8 cellular contexts compared by ENCODE assay signal in genomic region chr21:40143822-40144525, GRCh38.
DNase-seq lines count a peak whose midpoint lies in the region; ATAC-seq and TF ChIP-seq lines count a peak whose summit lies in the region.

No MANE protein-coding gene starts in this region.

- H3K27me3 Mint-ChIP-seq in activated T-cell treated with anti-CD3 and anti-CD28 coated beads, Interleukin-2, amount 50 U/mL, for 4 hours (ENCODE audit: low read depth): no peaks in the 10 kb centered on the region
- H3K27me3 Mint-ChIP-seq in WTC11 (ENCODE audit: low read depth): no peaks in the 10 kb centered on the region
- H3K27me3 Mint-ChIP-seq in neural crest cell (ENCODE audit: low read depth): no peaks in the 10 kb centered on the region

- H3K4me3 ChIP-seq in epithelial cell of proximal tubule (ENCODE audit: low read depth, low read length) (no peak overlapping the region), vagina (no peak overlapping the region)

- no peaks in the 10 kb centered on the region for H3K4me1 ChIP-seq in vagina

- DNase-seq in activated T-cell treated with anti-CD3 and anti-CD28 coated beads for 1 hour (ENCODE audit: low read depth) (peak; percentile 6), NCI-H128 (lab: John Stamatoyannopoulos, UW; ENCODE audit: unreplicated experiment) (peak; percentile 40), WTC11 (ENCODE audit: low spot score) (peak; percentile 69), epithelial cell of proximal tubule (ENCODE audit: low read depth) (no peak), neural crest cell (ENCODE audit: low read depth, low spot score) (peak; percentile 80), vagina (ENCODE audit: extremely low spot score in 2 of 2) (no peak)
- no peak for DNase-seq in activated T-cell treated with anti-CD3 and anti-CD28 coated beads, Interleukin-2, amount 50 U/mL, for 4 hours

- H3K36me3 Mint-ChIP-seq in activated T-cell treated with anti-CD3 and anti-CD28 coated beads, Interleukin-2, amount 50 U/mL, for 4 hours (ENCODE audit: insufficient read depth): no peaks in the 10 kb centered on the region
- H3K36me3 Mint-ChIP-seq in WTC11: no peaks in the 10 kb centered on the region
- H3K36me3 Mint-ChIP-seq in neural crest cell (ENCODE audit: low read depth): no peaks in the 10 kb centered on the region

- H3K27ac Mint-ChIP-seq in WTC11: no peak overlapping the region
- no peak overlapping the region for H3K27ac Mint-ChIP-seq in neural crest cell (ENCODE audit: unreplicated experiment)

- H3K9me3 Mint-ChIP-seq in activated T-cell treated with anti-CD3 and anti-CD28 coated beads, Interleukin-2, amount 50 U/mL, for 4 hours: no peaks in the 10 kb centered on the region
- H3K9me3 Mint-ChIP-seq in WTC11 (no peaks in the 10 kb centered on the region), neural crest cell (no peaks in the 10 kb centered on the region)

- H3K36me3 ChIP-seq in vagina: no peaks in the 10 kb centered on the region

- CTCF ChIA-PET in WTC11 (lab: Charles Lee): interaction anchor here (0.5 to 1.5 kb wide), 37 partner anchors 9 to 893 kb away, joined by 3 to 33 read pairs (median 3); no protein-coding TSS in a partner anchor

- H3K27ac ChIP-seq in vagina: no peak overlapping the region

- TF ChIP-seq POLR2A in vagina (IDR thresholded peaks at IDR 0.05): no peak

- POLR2A ChIA-PET in WTC11 (lab: Charles Lee): interaction anchor here (0.6 kb wide), 1 partner anchor 96 kb away, joined by 4 read pairs; no protein-coding TSS in a partner anchor

- no peak overlapping the region for H3K4me3 Mint-ChIP-seq in activated T-cell treated with anti-CD3 and anti-CD28 coated beads, Interleukin-2, amount 50 U/mL, for 4 hours
- H3K4me3 Mint-ChIP-seq in WTC11 (no peak overlapping the region), neural crest cell (no peak overlapping the region)

- peak; percentile 74 for TF ChIP-seq CTCF in WTC11 (IDR thresholded peaks at IDR 0.05)
- TF ChIP-seq CTCF in epithelial cell of proximal tubule (conservative IDR thresholded peaks at IDR 0.05; ENCODE audit: low read depth, low read length): peak; percentile 77
- TF ChIP-seq CTCF in neural crest cell (conservative IDR thresholded peaks at IDR 0.05): peak; percentile 98
- TF ChIP-seq CTCF in vagina (IDR thresholded peaks at IDR 0.05): peak; percentile 49 to 73 (median 63)

- H3K9me3 ChIP-seq in vagina: no peaks in the 10 kb centered on the region

- no peaks in the 10 kb centered on the region for H3K27me3 ChIP-seq in vagina

- no peaks in the 10 kb centered on the region for H3K4me1 Mint-ChIP-seq in activated T-cell treated with anti-CD3 and anti-CD28 coated beads, Interleukin-2, amount 50 U/mL, for 4 hours (ENCODE audit: low read depth)
- peaks cover 5% of the 10 kb centered on the region; the same call in 1 of the 2 replicates for H3K4me1 Mint-ChIP-seq in WTC11
- H3K4me1 Mint-ChIP-seq in neural crest cell: no peaks in the 10 kb centered on the region

- intact Hi-C loops in vagina (cut with DNase I): loop anchor here (10.0 kb wide), 1 partner anchor 921 kb away; no protein-coding TSS in a partner anchor

- no peak for ATAC-seq in activated T-cell treated with anti-CD3 and anti-CD28 coated beads, Interleukin-2, amount 50 U/mL, for 4 hours
- ATAC-seq in WTC11 (peak; percentile 69), HG03108 (IDR thresholded peaks at IDR 0.05; ENCODE audit: unreplicated experiment) (no peak)

TF ChIP-seq in WTC11, 78 proteins besides CTCF, POLR2A, EP300 and RAD21:
- TF ChIP-seq AR (CRISPR knock-in tag; IDR thresholded peaks at IDR 0.05): no peak
- TF ChIP-seq CREB1 (CRISPR knock-in tag; IDR thresholded peaks at IDR 0.05): no peak
- no peak for TF ChIP-seq FOXP1 (CRISPR knock-in tag; IDR thresholded peaks at IDR 0.05; ENCODE audit: borderline replicate concordance)
- TF ChIP-seq NR1H2 (CRISPR knock-in tag; IDR thresholded peaks at IDR 0.05): no peak
- no peak for TF ChIP-seq ARID4B (CRISPR knock-in tag; IDR thresholded peaks at IDR 0.05; ENCODE audit: borderline replicate concordance)
- no peak for TF ChIP-seq ETV6 (CRISPR knock-in tag; IDR thresholded peaks at IDR 0.05)
- no peak for TF ChIP-seq FOXJ3 (CRISPR knock-in tag; IDR thresholded peaks at IDR 0.05; ENCODE audit: borderline replicate concordance)
- TF ChIP-seq E2F4 (CRISPR knock-in tag; IDR thresholded peaks at IDR 0.05; ENCODE audit: borderline replicate concordance, low read depth): no peak
- no peak for TF ChIP-seq IRF2 (CRISPR knock-in tag; IDR thresholded peaks at IDR 0.05; ENCODE audit: borderline replicate concordance, low read depth)
- TF ChIP-seq CBFB (CRISPR knock-in tag; IDR thresholded peaks at IDR 0.05; ENCODE audit: low read depth): no peak
- TF ChIP-seq ZNF263 (CRISPR knock-in tag; IDR thresholded peaks at IDR 0.05; ENCODE audit: low read depth): no peak
- no peak for TF ChIP-seq TEAD4 (CRISPR knock-in tag; IDR thresholded peaks at IDR 0.05)
- TF ChIP-seq EMX1 (CRISPR knock-in tag; IDR thresholded peaks at IDR 0.05): no peak

Comparison
In these comparisons a context has a peak if more than half of its experiments do, and no peak if none do; other contexts are left out.
1. DNase-seq: peak in activated T-cell treated with anti-CD3 and anti-CD28 coated beads for 1 hour (single experiment), NCI-H128 (single experiment), WTC11 (single experiment) and neural crest cell (single experiment); none in activated T-cell treated with anti-CD3 and anti-CD28 coated beads, Interleukin-2, amount 50 U/mL, for 4 hours (single experiment), epithelial cell of proximal tubule (single experiment) and vagina (0 of 2).
2. Peak in every context shown above with its lines, with median percentiles within 50 percentile points of each other: CTCF ChIP-seq.